ENCODE assay signal across 8 cellular contexts in genomic region chr9:91207481-91207888, GRCh38.
DNase-seq lines count a peak whose midpoint lies in the region; ATAC-seq and TF ChIP-seq lines count a peak whose summit lies in the region.

No MANE protein-coding gene starts in this region.

- intact Hi-C loops in OCI-LY7 (cut with micrococcal nuclease; ENCODE audit: unreplicated experiment): loop anchor here (5.0 kb wide), 1 partner anchor 155 kb away; the partner anchor contains the start of gene AUH
- intact Hi-C loops in spleen (cut with DNase I; ENCODE audit: low total_unique reads): no loop called here

- H3K9me3 ChIP-seq in OCI-LY7 (ENCODE audit: low read length) (peaks cover 10% of the 10 kb centered on the region; the same call in 1 of the 2 replicates), spleen (peaks cover 0 to 7% (median 3%) of the 10 kb centered on the region in 8 donors)

- H3K4me3 ChIP-seq in OCI-LY7 (ENCODE audit: low read depth, low read length, poor library complexity, severe bottlenecking): peak overlapping the region; percentile 51
- no peak overlapping the region for H3K4me3 ChIP-seq in fibroblast of pulmonary artery (replicated peaks; ENCODE audit: low read depth, low read length)
- H3K4me3 ChIP-seq in spleen: peak overlapping the region in 1 of 8 donors; percentile 10

- no peak for TF ChIP-seq POLR2A in spleen (IDR thresholded peaks at IDR 0.05)

- peak overlapping the region; percentile 83 for H3K4me2 ChIP-seq in OCI-LY7 (ENCODE audit: low read length)

- peak in 1 of 2 donors; percentile 65 for ATAC-seq in activated T-cell treated with anti-CD3 and anti-CD28 coated beads, Interleukin-2, amount 50 U/mL, for 4 hours
- ATAC-seq in GM19328 (IDR thresholded peaks at IDR 0.05; ENCODE audit: unreplicated experiment): no peak

- peaks cover 3% of the 10 kb centered on the region for H3K9me3 Mint-ChIP-seq in activated T-cell treated with anti-CD3 and anti-CD28 coated beads, Interleukin-2, amount 50 U/mL, for 4 hours

- POLR2A ChIA-PET in OCI-LY7 (lab: Charles Lee): interaction anchor here (1.0 to 2.6 kb wide), 6 partner anchors 8 to 154 kb away, joined by 3 to 19 read pairs (median 5); no protein-coding TSS in a partner anchor

- in situ Hi-C loops in ACHN (cut with HindIII; ENCODE audit: low pct_ligation_motif_present, low pct_unique_long_range_greater_than_20kb, low sequenced_read_pairs): no loop called here

- H3K4me1 Mint-ChIP-seq in activated T-cell treated with anti-CD3 and anti-CD28 coated beads, Interleukin-2, amount 50 U/mL, for 4 hours (ENCODE audit: low read depth): peaks cover 52% of the 10 kb centered on the region

- no peaks in the 10 kb centered on the region for H3K9me2 ChIP-seq in OCI-LY7 (ENCODE audit: insufficient read depth, low read length)

- peak overlapping the region; percentile 39 for H3K4me3 Mint-ChIP-seq in activated T-cell treated with anti-CD3 and anti-CD28 coated beads, Interleukin-2, amount 50 U/mL, for 4 hours

- H3K36me3 ChIP-seq in OCI-LY7 (ENCODE audit: insufficient read depth, low read length) (no peaks in the 10 kb centered on the region; the same call in 1 of the 2 replicates), spleen (no peaks in the 10 kb centered on the region)

- CTCF ChIA-PET in OCI-LY7 (lab: Charles Lee; ENCODE audit: unreplicated experiment): interaction anchor here (1.1 kb wide), 1 partner anchor 114 kb away, joined by 3 read pairs; no protein-coding TSS in a partner anchor

- H3K79me2 ChIP-seq in OCI-LY7 (ENCODE audit: insufficient read depth, low read depth, low read length): no peaks in the 10 kb centered on the region

- H4K20me1 ChIP-seq in OCI-LY7 (ENCODE audit: insufficient read depth, low read length): no peaks in the 10 kb centered on the region

- H3K36me3 Mint-ChIP-seq in activated T-cell treated with anti-CD3 and anti-CD28 coated beads, Interleukin-2, amount 50 U/mL, for 4 hours (ENCODE audit: insufficient read depth): no peaks in the 10 kb centered on the region

- H3K4me1 ChIP-seq in OCI-LY7 (ENCODE audit: insufficient read depth, low read length, poor library complexity, severe bottlenecking) (peaks cover 43% of the 10 kb centered on the region), spleen (peaks cover 7 to 31% (median 26%) of the 10 kb centered on the region in 6 donors)

- no peaks in the 10 kb centered on the region for H3K27me3 Mint-ChIP-seq in activated T-cell treated with anti-CD3 and anti-CD28 coated beads, Interleukin-2, amount 50 U/mL, for 4 hours (ENCODE audit: low read depth)

- no peaks in the 10 kb centered on the region for H3K27me3 ChIP-seq in spleen (replicated peaks in 1 of 7)

- peak overlapping the region; percentile 92 for H2AFZ ChIP-seq in OCI-LY7 (ENCODE audit: low read length)

- H3K27ac ChIP-seq in OCI-LY7 (ENCODE audit: low read depth, low read length, poor library complexity, severe bottlenecking): peak overlapping the region; percentile 95
- H3K27ac ChIP-seq in spleen: peak overlapping the region; percentile 16 to 91 (median 82)

- TF ChIP-seq CTCF in OCI-LY7 (conservative IDR thresholded peaks at IDR 0.05; ENCODE audit: low read length) (no peak), fibroblast of pulmonary artery (IDR thresholded peaks at IDR 0.05; ENCODE audit: low read length, missing control alignments) (no peak), spleen (IDR thresholded peaks at IDR 0.05 in 8 of 11, conservative IDR thresholded peaks at IDR 0.05 in 3 of 11) (no peak)

- DNase-seq in activated T-cell treated with anti-CD3 and anti-CD28 coated beads, Interleukin-2, amount 50 U/mL, for 4 hours: no peak
- DNase-seq in activated T-cell treated with anti-CD3 and anti-CD28 coated beads, Interleukin-2, amount 50 U/mL, for 1 hour: no peak
- DNase-seq in OCI-LY7 (ENCODE audit: low spot score): no peak
- peak; percentile 45 for DNase-seq in fibroblast of pulmonary artery (ENCODE audit: low read depth)
- DNase-seq in spleen: no peak
- no peak for DNase-seq in ACHN
- no peak for DNase-seq in effector CD8-positive, alpha-beta T cell (lab: John Stamatoyannopoulos, UW)

- 71 to 80% (median 75%) methylated on average over 6 of the region's 6 CpGs for WGBS in spleen, 5 donors

- TSS peak; percentile 77 for BruUV-seq in OCI-LY7 (replicated peaks; lab: Mats Ljungman, UMichigan)
